Comparison of ENCODE assay signal across 9 cellular contexts in genomic region chr6:108518714-108519576, GRCh38. TPM values are rescaled to one million over a fixed set of nuclear protein-coding genes. Genes with fewer than 3 reads are reported as not detected.
A peak's percentile ranks its signal among the peaks of the same experiment; 100 is the strongest.
DNase-seq lines count a peak whose midpoint lies in the region; ATAC-seq and TF ChIP-seq lines count a peak whose summit lies in the region.
"Had no signal": no experiment of that assay in that cellular context is flagged by ENCODE, and none has a peak within 500 bp of the region (broad histone marks: within the 10 kb centered on the region; RNA-seq: fewer than 3 reads in every experiment).

No MANE protein-coding gene starts in this region.

- DNase-seq in Caki2 (ENCODE audit: low read depth) (peak; percentile 15), HCEC 1CT (peak; percentile 52), iPS-NIHi7 (ENCODE audit: extremely low spot score) (peak; percentile 61), NCI-H2029 treated with DMSO at 0.1 percent for 48 hours (lab: John Stamatoyannopoulos, UW) (no peak), Ammon's horn (ENCODE audit: low spot score) (no peak)
- DNase-seq: sigmoid colon had no signal

- ATAC-seq in SK-N-SH treated with all-trans-retinoic acid at 6 μM for 48 hours (peak; percentile 80), HG03045 (IDR thresholded peaks at IDR 0.05; ENCODE audit: unreplicated experiment) (no peak), HG03460 (IDR thresholded peaks at IDR 0.05; ENCODE audit: unreplicated experiment) (no peak)

- in situ Hi-C loops in Caki2 (cut with HindIII; ENCODE audit: low pct_unique_long_range_greater_than_20kb, low sequenced_read_pairs) = no loop called here

TF ChIP-seq in SK-N-SH treated with all-trans-retinoic acid at 6 μM for 48 hours, 23 proteins besides CTCF, POLR2A, EP300 and RAD21:
- TF ChIP-seq CREB5 (CRISPR knock-in tag; IDR thresholded peaks at IDR 0.05; ENCODE audit: low read depth) = no peak
- no peak for TF ChIP-seq PATZ1 (CRISPR knock-in tag; IDR thresholded peaks at IDR 0.05; ENCODE audit: borderline replicate concordance)
- TF ChIP-seq GLIS3 (CRISPR knock-in tag; IDR thresholded peaks at IDR 0.05) = no peak
- no peak for TF ChIP-seq ZC3H10 (CRISPR knock-in tag; IDR thresholded peaks at IDR 0.05)
- no peak for TF ChIP-seq ISL1 (CRISPR knock-in tag; IDR thresholded peaks at IDR 0.05)
- no peak for TF ChIP-seq CSDC2 (CRISPR knock-in tag; IDR thresholded peaks at IDR 0.05)
- TF ChIP-seq ESRRG (CRISPR knock-in tag; IDR thresholded peaks at IDR 0.05) = no peak

RNA-seq across cellular contexts. Expression of gene FOXO3, which starts 41.8 kb away (rescaled TPM):
- total RNA-seq in Caki2 (2014; rRNA removed; shearing (Covaris generic); ENCODE audit: low replicate concordance) = 8.8 and 10.0 TPM in 2 replicates

Comparison
In these comparisons a context has a peak if more than half of its experiments do, and no peak if none do; other contexts are left out.
1. DNase-seq: peak in Caki2 (single experiment), HCEC 1CT (single experiment) and iPS-NIHi7 (single experiment); none in NCI-H2029 treated with DMSO at 0.1 percent for 48 hours (single experiment) and Ammon's horn (single experiment).